In the genomic region with DNA sequence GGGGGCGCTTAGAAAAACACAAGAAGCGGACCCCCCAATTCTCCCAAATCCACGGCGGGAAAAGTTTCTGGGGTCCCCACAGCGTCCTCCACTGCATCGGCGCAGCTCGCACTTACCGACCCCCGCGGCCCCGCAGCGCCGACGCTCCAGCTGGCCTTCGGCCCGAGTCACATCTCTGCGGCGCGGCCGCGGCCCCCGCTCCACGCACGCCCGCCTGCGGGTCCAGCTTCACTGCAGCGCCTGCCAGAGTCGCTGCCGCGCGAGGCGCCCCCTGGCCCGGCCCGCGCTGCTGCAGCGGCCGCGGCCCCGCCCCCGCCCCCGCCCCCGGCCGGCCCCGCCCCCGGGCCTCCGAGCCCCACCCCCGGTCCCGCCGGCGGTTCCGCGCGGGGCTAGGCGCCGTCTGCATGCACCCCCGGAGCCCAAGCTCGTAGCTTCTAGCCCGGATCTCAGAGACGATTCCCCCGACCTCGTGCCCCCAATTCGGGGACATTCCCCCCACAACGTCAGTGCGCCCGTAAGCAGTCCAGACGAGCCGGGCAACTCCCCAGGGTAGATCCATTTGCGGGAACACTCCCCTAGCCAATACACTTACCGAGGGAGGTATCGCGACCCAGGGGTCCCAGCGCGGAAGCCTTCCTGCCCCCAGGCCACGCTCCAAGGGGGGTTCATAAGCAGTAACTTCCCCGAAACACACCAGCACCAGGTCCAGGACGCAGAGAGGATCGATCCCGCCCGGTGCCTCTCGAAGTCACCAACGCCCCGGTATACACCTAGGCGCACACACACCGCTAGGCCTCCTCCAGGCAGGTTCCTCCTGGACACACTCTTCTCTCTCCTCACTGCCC, we compare ENCODE assay signal across 9 cellular contexts. TPM values are rescaled to one million over a fixed set of nuclear protein-coding genes. Genes with fewer than 3 reads are reported as not detected.
A peak's percentile ranks its signal among the peaks of the same experiment; 100 is the strongest.
DNase-seq lines count a peak whose midpoint lies in the region; ATAC-seq, FAIRE-seq and TF ChIP-seq lines count a peak whose summit lies in the region.
"Had no signal": no experiment of that assay in that cellular context is flagged by ENCODE, and none has a peak within 500 bp of the region (broad histone marks: within the 10 kb centered on the region; RNA-seq: fewer than 3 reads in every experiment).

GPRC5B (minus strand) TSS at position 238 of the 845 bp plus-strand sequence. CDS start 12,003 bp downstream, outside the sequence.

- DNase-seq in EH (ENCODE audit: low read depth) = peak; percentile 33
- DNase-seq in NCI-H1105 treated with DMSO at 0.1 percent for 48 hours (lab: John Stamatoyannopoulos, UW) = peak; percentile 12
- peak; percentile 46 for DNase-seq in activated CD8-positive, alpha-beta T cell treated with anti-CD3 and anti-CD28 coated beads, Interleukin-2, amount 10 ng/mL, durations not matched to agents 7 days and 5 days
- DNase-seq in H1 (ENCODE audit: low read depth in 1 of 2, low spot score in 2 of 2) = peak in 1 of 2 experiments; percentile 78
- DNase-seq in mesendoderm = peak; percentile 56
- DNase-seq in stimulated activated CD8-positive, alpha-beta memory T cell treated with anti-CD3 and anti-CD28 coated beads, Interleukin-7, amount 100 ng/mL, for 4 hours (ENCODE audit: low read depth in 2 of 2) = peak; percentile 5 to 23
- no peak for DNase-seq in SIG-M5 treated with dmso at 0.1 percent for 504 hours (lab: John Stamatoyannopoulos, UW; ENCODE audit: unreplicated experiment)

- peak within 1 kb of the TSS; percentile 73 for H2BK20ac ChIP-seq in H1 (ENCODE audit: low read length)

- no peaks in the 10 kb centered on the region for H3K36me3 Mint-ChIP-seq in activated CD8-positive, alpha-beta T cell treated with anti-CD3 and anti-CD28 coated beads, Interleukin-2, amount 10 ng/mL, durations not matched to agents 7 days and 5 days (ENCODE audit: low read depth)

- TF ChIP-seq RAD21 in H1 (IDR thresholded peaks at IDR 0.05 in 1 of 2, conservative IDR thresholded peaks at IDR 0.05 in 1 of 2; ENCODE audit: low read depth in 2 of 2, low read length in 2 of 2) = no peak; a peak in 1 of 4 replicates

- peak in 1 of 3 experiments; percentile 29; a peak in 2 of 4 replicates for TF ChIP-seq CTCF in H1 (IDR thresholded peaks at IDR 0.05; ENCODE audit: control extremely low read depth in 1 of 3, insufficient read depth in 1 of 3, low read depth in 1 of 3, low read length in 3 of 3)

- peaks cover 13% of the 10 kb centered on the region; the same call in 1 of the 2 replicates for H3K23me2 ChIP-seq in H1 (ENCODE audit: low read depth, low read length)

- H2BK5ac ChIP-seq in H1 (ENCODE audit: low read depth, low read length) (peak within 1 kb of the TSS; percentile 90; the same call in 1 of the 2 replicates), mesendoderm (ENCODE audit: low read length) (peak within 1 kb of the TSS; percentile 56)

- H3K4me3 ChIP-seq in H1 (ENCODE audit: extremely low read depth in 1 of 4, insufficient read depth in 2 of 4, low read depth in 3 of 4, low read length in 4 of 4) (peak within 1 kb of the TSS; percentile 59 to 83 (median 74)), mesendoderm (ENCODE audit: low read length) (peak within 1 kb of the TSS; percentile 64)

- no peak for TF ChIP-seq POLR2A in H1 (IDR thresholded peaks at IDR 0.05; ENCODE audit: control extremely low read depth in 1 of 2, low read depth in 2 of 2, low read length in 2 of 2)

- 38% methylated on average over 26 of the region's 85 CpGs; no CpG with 5 or more reads in 1 of the 2 experiments for WGBS in H1 (ENCODE audit: extremely low coverage in 1 of 2, insufficient coverage in 1 of 2, insufficient read length in 1 of 2, insufficient replicate concordance in 2 of 2, low coverage in 1 of 2, low lambda C conversion rate in 2 of 2, missing lambda C conversion rate in 1 of 2), 2 experiments
- no CpG with 5 or more reads among the region's 85 CpGs for WGBS in mesendoderm (ENCODE audit: extremely low coverage, insufficient coverage, low lambda C conversion rate)

- CTCF ChIA-PET in activated CD8-positive, alpha-beta T cell treated with anti-CD3 and anti-CD28 coated beads, Interleukin-2, amount 10 ng/mL, durations not matched to agents 7 days and 5 days (lab: Charles Lee) = interaction anchor here (1.2 to 3.6 kb wide), 5 partner anchors 23 to 329 kb away, joined by 3 to 70 read pairs (median 7); partner anchors contain the start of gene VPS35L
- CTCF ChIA-PET in H1 (lab: Charles Lee; ENCODE audit: partially characterized antibody) = interaction anchor here (0.6 to 4.9 kb wide), 12 partner anchors 8 to 500 kb away, joined by 3 to 57 read pairs (median 4); no protein-coding TSS in a partner anchor

- no peak within 1 kb of the TSS for H3K23ac ChIP-seq in H1 (ENCODE audit: insufficient read length)
- H3K23ac ChIP-seq in mesendoderm (ENCODE audit: low read length) = peak within 1 kb of the TSS; percentile 95

- H2BK15ac ChIP-seq in H1 (ENCODE audit: low read length) (peak within 1 kb of the TSS; percentile 84; the same call in 1 of the 2 replicates), mesendoderm (replicated peaks; ENCODE audit: low read depth) (no peak within 1 kb of the TSS)

- peaks cover 2 to 4% of the 10 kb centered on the region in 2 experiments for H4K20me1 ChIP-seq in H1 (replicated peaks in 1 of 2; ENCODE audit: control insufficient read depth in 1 of 2, insufficient read depth in 2 of 2, low read length in 2 of 2)

- H3K56ac ChIP-seq in H1 (replicated peaks; ENCODE audit: insufficient read length, low read depth, low read length) (peak within 1 kb of the TSS; percentile 20), mesendoderm (ENCODE audit: low read length) (peak within 1 kb of the TSS; percentile 90)

- no peak within 1 kb of the TSS; the same call in 1 of the 2 replicates for H2AFZ ChIP-seq in H1 (ENCODE audit: low read length)

- peak within 1 kb of the TSS; percentile 39 for H4K91ac ChIP-seq in H1 (replicated peaks; ENCODE audit: insufficient read length, low read length)

- H3K79me2 ChIP-seq in H1 (ENCODE audit: control insufficient read depth in 1 of 2, insufficient read depth in 2 of 2, low read length in 2 of 2) = peaks cover 7 to 39% of the 10 kb centered on the region in 2 experiments
- peaks cover 10% of the 10 kb centered on the region for H3K79me2 ChIP-seq in mesendoderm (ENCODE audit: control insufficient read depth, insufficient read depth, low read length)

- peak within 1 kb of the TSS in 2 of 4 experiments; percentile 46 to 51; a peak in 4 of 7 replicates for H3K9ac ChIP-seq in H1 (replicated peaks in 1 of 4; ENCODE audit: extremely low read depth in 1 of 4, low read depth in 3 of 4, low read length in 3 of 4)
- H3K9ac ChIP-seq in mesendoderm (ENCODE audit: low read length) = peak within 1 kb of the TSS; percentile 87

- H3K27ac ChIP-seq in H1 (ENCODE audit: low read depth, low read length) = no peak within 1 kb of the TSS
- H3K27ac ChIP-seq in mesendoderm (ENCODE audit: low read depth, low read length) = peak within 1 kb of the TSS; percentile 85

- no peaks in the 10 kb centered on the region for H3K9me3 Mint-ChIP-seq in activated CD8-positive, alpha-beta T cell treated with anti-CD3 and anti-CD28 coated beads, Interleukin-2, amount 10 ng/mL, durations not matched to agents 7 days and 5 days (ENCODE audit: insufficient read depth)

- peaks cover 20% of the 10 kb centered on the region for H3K4me1 Mint-ChIP-seq in activated CD8-positive, alpha-beta T cell treated with anti-CD3 and anti-CD28 coated beads, Interleukin-2, amount 10 ng/mL, durations not matched to agents 7 days and 5 days (ENCODE audit: low read depth)

- POLR2A ChIA-PET in activated CD8-positive, alpha-beta T cell treated with anti-CD3 and anti-CD28 coated beads, Interleukin-2, amount 10 ng/mL, durations not matched to agents 7 days and 5 days (lab: Charles Lee) = no interaction called here
- POLR2A ChIA-PET in H1 (lab: Charles Lee; ENCODE audit: partially characterized antibody) = interaction anchor here (0.8 to 3.5 kb wide), 8 partner anchors 22 to 189 kb away, joined by 3 to 28 read pairs (median 5); partner anchors contain the start of genes IQCK and KNOP1

- H3K4me2 ChIP-seq in H1 (ENCODE audit: insufficient read depth in 1 of 2, low read depth in 2 of 2, low read length in 2 of 2) (peak within 1 kb of the TSS; percentile 89 to 97), mesendoderm (ENCODE audit: low read length) (peak within 1 kb of the TSS; percentile 90)

- H3K27ac Mint-ChIP-seq in activated CD8-positive, alpha-beta T cell treated with anti-CD3 and anti-CD28 coated beads, Interleukin-2, amount 10 ng/mL, durations not matched to agents 7 days and 5 days = no peak within 1 kb of the TSS

- peaks cover 0 to 18% (median 2%) of the 10 kb centered on the region in 4 experiments; a peak in 2 of 8 replicates for H3K36me3 ChIP-seq in H1 (ENCODE audit: control insufficient read depth in 2 of 4, insufficient read depth in 4 of 4, low read length in 3 of 4)
- H3K36me3 ChIP-seq in mesendoderm (ENCODE audit: control insufficient read depth, insufficient read depth, low read length) = no peaks in the 10 kb centered on the region

- no peak for TF ChIP-seq EP300 in H1 (IDR thresholded peaks at IDR 0.05; ENCODE audit: borderline replicate concordance in 1 of 2, low read depth in 2 of 2, low read length in 2 of 2)

- no peak within 1 kb of the TSS for H3K14ac ChIP-seq in H1 (ENCODE audit: insufficient read length)

- H3K4me3 Mint-ChIP-seq in activated CD8-positive, alpha-beta T cell treated with anti-CD3 and anti-CD28 coated beads, Interleukin-2, amount 10 ng/mL, durations not matched to agents 7 days and 5 days = peak within 1 kb of the TSS; percentile 64

- H4K8ac ChIP-seq in H1 (ENCODE audit: extremely low read depth, insufficient read depth, low read length) = peak within 1 kb of the TSS; percentile 28
- no peak within 1 kb of the TSS for H4K8ac ChIP-seq in mesendoderm (ENCODE audit: low read depth, low read length)

- H3K9me3 ChIP-seq in H1 (ENCODE audit: insufficient read depth in 2 of 2, low read depth in 1 of 2, low read length in 1 of 2) = no peaks in the 10 kb centered on the region

- FAIRE-seq in H1 (lab: Jason Lieb, UNC) = no peak
- FAIRE-seq: TTC549 had no signal

- H2AK5ac ChIP-seq in H1 (ENCODE audit: low read depth, low read length) (peak within 1 kb of the TSS; percentile 91), mesendoderm (ENCODE audit: low read length) (no peak within 1 kb of the TSS)

- H2BK12ac ChIP-seq in H1 (ENCODE audit: low read depth, low read length) = peak within 1 kb of the TSS; percentile 98

- H3K4me1 ChIP-seq in H1 (replicated peaks in 1 of 4; ENCODE audit: control insufficient read depth in 3 of 4, insufficient read depth in 4 of 4, low read length in 3 of 4) (peaks cover 5 to 24% (median 17%) of the 10 kb centered on the region in 4 experiments), mesendoderm (ENCODE audit: control insufficient read depth, low read depth, low read length) (peaks cover 5% of the 10 kb centered on the region)

- H4K5ac ChIP-seq in H1 (ENCODE audit: insufficient read length, low read depth, low read length) (peak within 1 kb of the TSS; percentile 53), mesendoderm (ENCODE audit: low read length) (no peak within 1 kb of the TSS)

- peaks cover 9% of the 10 kb centered on the region; the same call in 1 of the 2 replicates for H3K79me1 ChIP-seq in H1 (ENCODE audit: low read depth, low read length)
- H3K79me1 ChIP-seq in mesendoderm (ENCODE audit: low read length) = peaks cover 8% of the 10 kb centered on the region

- H3K4ac ChIP-seq in H1 (replicated peaks; ENCODE audit: insufficient read length, low read depth, low read length) = peak within 1 kb of the TSS; percentile 3
- peak within 1 kb of the TSS; percentile 70 for H3K4ac ChIP-seq in mesendoderm (ENCODE audit: low read depth, low read length)

- H3K27me3 ChIP-seq in H1 (replicated peaks in 1 of 4; ENCODE audit: control insufficient read depth in 3 of 4, extremely low read depth in 1 of 4, insufficient read depth in 3 of 4, low read length in 3 of 4) (peaks cover 0 to 11% (median 7%) of the 10 kb centered on the region in 4 experiments; a peak in 5 of 7 replicates), mesendoderm (ENCODE audit: insufficient read depth, low read length, poor library complexity) (no peaks in the 10 kb centered on the region)

- peak within 1 kb of the TSS; percentile 78 for H3K18ac ChIP-seq in H1 (ENCODE audit: extremely low read depth, low read length)
- peak within 1 kb of the TSS; percentile 90 for H3K18ac ChIP-seq in mesendoderm (ENCODE audit: low read length)

- peak; percentile 82 for ATAC-seq in activated CD8-positive, alpha-beta T cell treated with anti-CD3 and anti-CD28 coated beads, Interleukin-2, amount 10 ng/mL, durations not matched to agents 7 days and 5 days
- ATAC-seq in GM21526 (IDR thresholded peaks at IDR 0.05; ENCODE audit: low FRiP score, unreplicated experiment) = no peak

- H2BK120ac ChIP-seq in H1 (replicated peaks; ENCODE audit: low read depth, low read length) (no peak within 1 kb of the TSS), mesendoderm (ENCODE audit: low read depth, low read length) (peak within 1 kb of the TSS; percentile 18)

- peaks cover 29% of the 10 kb centered on the region for H3K27me3 Mint-ChIP-seq in activated CD8-positive, alpha-beta T cell treated with anti-CD3 and anti-CD28 coated beads, Interleukin-2, amount 10 ng/mL, durations not matched to agents 7 days and 5 days (ENCODE audit: low read depth)

RNA-seq across cellular contexts. Expression of gene GPRC5B, which starts in this region (rescaled TPM):
- total RNA-seq in activated CD8-positive, alpha-beta T cell treated with anti-CD3 and anti-CD28 coated beads, Interleukin-2, amount 10 ng/mL, durations not matched to agents 7 days and 5 days = not detected
- 106 and 109 TPM in 2 replicates for total RNA-seq in H1 (2021; fragmentation: NEBNext Ultra II Directional; extraction: Animal tissue kit (Norgen Biotek cat#: 25700))
- 160 and 196 TPM in 2 replicates for polyA plus RNA-seq in H1 (2011; rRNA removed)
- 130 TPM for polyA plus RNA-seq in H1 (2011; cell fraction: cytosol; rRNA removed)
- polyA plus RNA-seq in H1 (2011; cell fraction: nucleus; rRNA removed) = 137 TPM
- 86.5 to 102 TPM (median 91.9 TPM) in 4 replicates for polyA plus RNA-seq in H1 (2012, experiment 1 of 2)
- 82.1 TPM for polyA plus RNA-seq in H1 (2012, experiment 2 of 2)
- 171 TPM for polyA plus RNA-seq in H1 (2013, experiment 1 of 2)
- 188 TPM for polyA plus RNA-seq in H1 (2013, experiment 2 of 2)
- polyA minus RNA-seq in H1 (2011; rRNA and poly(A)+ RNA removed) = 99.0 and 101 TPM in 2 replicates
- polyA minus RNA-seq in H1 (2011; cell fraction: cytosol; rRNA and poly(A)+ RNA removed) = 96.7 TPM
- polyA minus RNA-seq in H1 (2011; cell fraction: nucleus; rRNA and poly(A)+ RNA removed) = 80.6 TPM
- polyA plus RNA-seq in mesendoderm (2013, experiment 1 of 2) = 87.4 TPM
- 90.0 TPM for polyA plus RNA-seq in mesendoderm (2013, experiment 2 of 2)

Comparison
In these comparisons a context has a peak if more than half of its experiments do, and no peak if none do; other contexts are left out.
1. RNA of gene GPRC5B (total RNA-seq): 106 to 109 TPM in H1; not detected in activated CD8-positive, alpha-beta T cell treated with anti-CD3 and anti-CD28 coated beads, Interleukin-2, amount 10 ng/mL, durations not matched to agents 7 days and 5 days; every median in the first group is over 100 times any median in the second.
2. Peak in DNase-seq and ATAC-seq in activated CD8-positive, alpha-beta T cell treated with anti-CD3 and anti-CD28 coated beads, Interleukin-2, amount 10 ng/mL, durations not matched to agents 7 days and 5 days; RNA of the gene not detected or under 1 TPM.